Comparison of ENCODE assay signal across 1 cellular context in the genomic region with DNA sequence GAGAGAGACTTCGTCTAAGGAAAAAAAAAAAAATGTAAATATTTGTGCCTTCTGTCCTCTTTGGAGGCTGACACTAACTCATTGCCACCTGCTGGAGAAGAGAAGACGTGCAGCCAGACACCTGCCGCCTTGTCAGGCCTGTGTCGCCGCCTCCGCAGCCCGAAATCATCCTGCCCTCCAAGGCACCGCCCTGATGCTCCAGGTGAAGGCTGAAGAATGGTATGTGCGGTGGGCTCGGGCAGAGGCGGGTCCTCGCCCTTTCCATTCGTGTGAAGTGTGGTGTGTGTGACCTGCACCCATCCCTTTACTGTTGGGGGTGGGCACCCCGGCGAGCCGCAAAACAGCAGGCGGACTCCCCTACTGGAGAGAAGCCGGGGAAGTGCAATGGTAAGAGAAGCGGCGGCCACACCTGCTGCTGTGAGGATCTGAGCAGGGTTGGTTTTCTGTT.
TF ChIP-seq lines count a peak whose summit lies in the region.

No MANE protein-coding gene starts in this region.

TF ChIP-seq in HepG2, 621 proteins besides CTCF, POLR2A, EP300 and RAD21 (continued from another document and continues in another):
- TF ChIP-seq, protein P1, sequence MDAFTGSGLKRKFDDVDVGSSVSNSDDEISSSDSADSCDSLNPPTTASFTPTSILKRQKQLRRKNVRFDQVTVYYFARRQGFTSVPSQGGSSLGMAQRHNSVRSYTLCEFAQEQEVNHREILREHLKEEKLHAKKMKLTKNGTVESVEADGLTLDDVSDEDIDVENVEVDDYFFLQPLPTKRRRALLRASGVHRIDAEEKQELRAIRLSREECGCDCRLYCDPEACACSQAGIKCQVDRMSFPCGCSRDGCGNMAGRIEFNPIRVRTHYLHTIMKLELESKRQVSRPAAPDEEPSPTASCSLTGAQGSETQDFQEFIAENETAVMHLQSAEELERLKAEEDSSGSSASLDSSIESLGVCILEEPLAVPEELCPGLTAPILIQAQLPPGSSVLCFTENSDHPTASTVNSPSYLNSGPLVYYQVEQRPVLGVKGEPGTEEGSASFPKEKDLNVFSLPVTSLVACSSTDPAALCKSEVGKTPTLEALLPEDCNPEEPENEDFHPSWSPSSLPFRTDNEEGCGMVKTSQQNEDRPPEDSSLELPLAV (CRISPR knock-in tag; conservative IDR thresholded peaks at IDR 0.05; ENCODE audit: low read depth) = no peak
- TF ChIP-seq, protein P2, sequence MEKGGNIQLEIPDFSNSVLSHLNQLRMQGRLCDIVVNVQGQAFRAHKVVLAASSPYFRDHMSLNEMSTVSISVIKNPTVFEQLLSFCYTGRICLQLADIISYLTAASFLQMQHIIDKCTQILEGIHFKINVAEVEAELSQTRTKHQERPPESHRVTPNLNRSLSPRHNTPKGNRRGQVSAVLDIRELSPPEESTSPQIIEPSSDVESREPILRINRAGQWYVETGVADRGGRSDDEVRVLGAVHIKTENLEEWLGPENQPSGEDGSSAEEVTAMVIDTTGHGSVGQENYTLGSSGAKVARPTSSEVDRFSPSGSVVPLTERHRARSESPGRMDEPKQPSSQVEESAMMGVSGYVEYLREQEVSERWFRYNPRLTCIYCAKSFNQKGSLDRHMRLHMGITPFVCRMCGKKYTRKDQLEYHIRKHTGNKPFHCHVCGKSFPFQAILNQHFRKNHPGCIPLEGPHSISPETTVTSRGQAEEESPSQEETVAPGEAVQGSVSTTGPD (CRISPR knock-in tag; IDR thresholded peaks at IDR 0.05) = no peak
- TF ChIP-seq ZNF354B (CRISPR knock-in tag; IDR thresholded peaks at IDR 0.05) = no peak
- no peak for TF ChIP-seq TBX3 (IDR thresholded peaks at IDR 0.05; ENCODE audit: borderline replicate concordance)
- TF ChIP-seq RBM39 (IDR thresholded peaks at IDR 0.05; ENCODE audit: low read depth, low read length, poor library complexity, severe bottlenecking) = no peak
- TF ChIP-seq, protein P3, sequence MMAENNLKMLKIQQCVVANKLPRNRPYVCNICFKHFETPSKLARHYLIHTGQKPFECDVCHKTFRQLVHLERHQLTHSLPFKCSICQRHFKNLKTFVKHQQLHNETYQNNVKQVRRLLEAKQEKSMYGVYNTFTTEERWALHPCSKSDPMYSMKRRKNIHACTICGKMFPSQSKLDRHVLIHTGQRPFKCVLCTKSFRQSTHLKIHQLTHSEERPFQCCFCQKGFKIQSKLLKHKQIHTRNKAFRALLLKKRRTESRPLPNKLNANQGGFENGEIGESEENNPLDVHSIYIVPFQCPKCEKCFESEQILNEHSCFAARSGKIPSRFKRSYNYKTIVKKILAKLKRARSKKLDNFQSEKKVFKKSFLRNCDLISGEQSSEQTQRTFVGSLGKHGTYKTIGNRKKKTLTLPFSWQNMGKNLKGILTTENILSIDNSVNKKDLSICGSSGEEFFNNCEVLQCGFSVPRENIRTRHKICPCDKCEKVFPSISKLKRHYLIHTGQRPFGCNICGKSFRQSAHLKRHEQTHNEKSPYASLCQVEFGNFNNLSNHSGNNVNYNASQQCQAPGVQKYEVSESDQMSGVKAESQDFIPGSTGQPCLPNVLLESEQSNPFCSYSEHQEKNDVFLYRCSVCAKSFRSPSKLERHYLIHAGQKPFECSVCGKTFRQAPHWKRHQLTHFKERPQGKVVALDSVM (CRISPR knock-in tag; IDR thresholded peaks at IDR 0.05) = peak; percentile 90
- no peak for TF ChIP-seq KDM5B (CRISPR knock-in tag; IDR thresholded peaks at IDR 0.05; ENCODE audit: borderline replicate concordance)
- TF ChIP-seq TOPORS (CRISPR knock-in tag; IDR thresholded peaks at IDR 0.05) = no peak
- TF ChIP-seq ZNF343 (CRISPR knock-in tag; IDR thresholded peaks at IDR 0.05) = no peak
- no peak for TF ChIP-seq MAZ (IDR thresholded peaks at IDR 0.05; ENCODE audit: borderline replicate concordance, low read depth, low read length)
- TF ChIP-seq MAZ (CRISPR knock-in tag; IDR thresholded peaks at IDR 0.05; ENCODE audit: low read depth) = no peak
- no peak for TF ChIP-seq ZSCAN21 (CRISPR knock-in tag; IDR thresholded peaks at IDR 0.05; ENCODE audit: borderline replicate concordance)
- TF ChIP-seq ZNF768 (CRISPR knock-in tag; IDR thresholded peaks at IDR 0.05) = peak; percentile 50; the same call in 1 of the 2 replicates
- TF ChIP-seq ZNF788 (CRISPR knock-in tag; IDR thresholded peaks at IDR 0.05; ENCODE audit: borderline replicate concordance) = no peak
- no peak for TF ChIP-seq AHR (CRISPR knock-in tag; IDR thresholded peaks at IDR 0.05)
- no peak for TF ChIP-seq ONECUT2 (CRISPR knock-in tag; IDR thresholded peaks at IDR 0.05)
- TF ChIP-seq ZNF776 (CRISPR knock-in tag; IDR thresholded peaks at IDR 0.05) = no peak
- TF ChIP-seq RBAK (CRISPR knock-in tag; IDR thresholded peaks at IDR 0.05) = no peak
- no peak for TF ChIP-seq PHF8 (CRISPR knock-in tag; IDR thresholded peaks at IDR 0.05)
- TF ChIP-seq ZXDC (CRISPR knock-in tag; IDR thresholded peaks at IDR 0.05) = no peak
- TF ChIP-seq NR2F1 (CRISPR knock-in tag; IDR thresholded peaks at IDR 0.05) = no peak
- no peak for TF ChIP-seq TERF1 (CRISPR knock-in tag; IDR thresholded peaks at IDR 0.05)
- TF ChIP-seq RBM22 (optimal IDR thresholded peaks at IDR 0.05; ENCODE audit: low read length) = no peak
- TF ChIP-seq HMG20A (CRISPR knock-in tag; IDR thresholded peaks at IDR 0.05; ENCODE audit: borderline replicate concordance) = no peak
- TF ChIP-seq, protein P4, sequence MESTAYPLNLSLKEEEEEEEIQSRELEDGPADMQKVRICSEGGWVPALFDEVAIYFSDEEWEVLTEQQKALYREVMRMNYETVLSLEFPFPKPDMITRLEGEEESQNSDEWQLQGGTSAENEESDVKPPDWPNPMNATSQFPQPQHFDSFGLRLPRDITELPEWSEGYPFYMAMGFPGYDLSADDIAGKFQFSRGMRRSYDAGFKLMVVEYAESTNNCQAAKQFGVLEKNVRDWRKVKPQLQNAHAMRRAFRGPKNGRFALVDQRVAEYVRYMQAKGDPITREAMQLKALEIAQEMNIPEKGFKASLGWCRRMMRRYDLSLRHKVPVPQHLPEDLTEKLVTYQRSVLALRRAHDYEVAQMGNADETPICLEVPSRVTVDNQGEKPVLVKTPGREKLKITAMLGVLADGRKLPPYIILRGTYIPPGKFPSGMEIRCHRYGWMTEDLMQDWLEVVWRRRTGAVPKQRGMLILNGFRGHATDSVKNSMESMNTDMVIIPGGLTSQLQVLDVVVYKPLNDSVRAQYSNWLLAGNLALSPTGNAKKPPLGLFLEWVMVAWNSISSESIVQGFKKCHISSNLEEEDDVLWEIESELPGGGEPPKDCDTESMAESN (CRISPR knock-in tag; conservative IDR thresholded peaks at IDR 0.05) = no peak
- TF ChIP-seq, protein P5, sequence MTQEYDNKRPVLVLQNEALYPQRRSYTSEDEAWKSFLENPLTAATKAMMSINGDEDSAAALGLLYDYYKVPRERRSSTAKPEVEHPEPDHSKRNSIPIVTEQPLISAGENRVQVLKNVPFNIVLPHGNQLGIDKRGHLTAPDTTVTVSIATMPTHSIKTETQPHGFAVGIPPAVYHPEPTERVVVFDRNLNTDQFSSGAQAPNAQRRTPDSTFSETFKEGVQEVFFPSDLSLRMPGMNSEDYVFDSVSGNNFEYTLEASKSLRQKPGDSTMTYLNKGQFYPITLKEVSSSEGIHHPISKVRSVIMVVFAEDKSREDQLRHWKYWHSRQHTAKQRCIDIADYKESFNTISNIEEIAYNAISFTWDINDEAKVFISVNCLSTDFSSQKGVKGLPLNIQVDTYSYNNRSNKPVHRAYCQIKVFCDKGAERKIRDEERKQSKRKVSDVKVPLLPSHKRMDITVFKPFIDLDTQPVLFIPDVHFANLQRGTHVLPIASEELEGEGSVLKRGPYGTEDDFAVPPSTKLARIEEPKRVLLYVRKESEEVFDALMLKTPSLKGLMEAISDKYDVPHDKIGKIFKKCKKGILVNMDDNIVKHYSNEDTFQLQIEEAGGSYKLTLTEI (CRISPR knock-in tag; conservative IDR thresholded peaks at IDR 0.05) = no peak
- no peak for TF ChIP-seq SIX1 (CRISPR knock-in tag; IDR thresholded peaks at IDR 0.05; ENCODE audit: borderline replicate concordance)
- no peak for TF ChIP-seq MEF2D (CRISPR knock-in tag; IDR thresholded peaks at IDR 0.05)
- TF ChIP-seq ZNF687 (CRISPR knock-in tag; IDR thresholded peaks at IDR 0.05) = peak; percentile 62
- no peak for TF ChIP-seq LRRFIP1 (CRISPR knock-in tag; conservative IDR thresholded peaks at IDR 0.05)
- TF ChIP-seq HDAC2 (CRISPR knock-in tag; IDR thresholded peaks at IDR 0.05) = 0 out of 2 replicates have a peak, but pooled peaks have one; percentile 29
- TF ChIP-seq ZNF629 (CRISPR knock-in tag; conservative IDR thresholded peaks at IDR 0.05) = no peak
